ENCODE assay signal across 8 cellular contexts in the genomic region with DNA sequence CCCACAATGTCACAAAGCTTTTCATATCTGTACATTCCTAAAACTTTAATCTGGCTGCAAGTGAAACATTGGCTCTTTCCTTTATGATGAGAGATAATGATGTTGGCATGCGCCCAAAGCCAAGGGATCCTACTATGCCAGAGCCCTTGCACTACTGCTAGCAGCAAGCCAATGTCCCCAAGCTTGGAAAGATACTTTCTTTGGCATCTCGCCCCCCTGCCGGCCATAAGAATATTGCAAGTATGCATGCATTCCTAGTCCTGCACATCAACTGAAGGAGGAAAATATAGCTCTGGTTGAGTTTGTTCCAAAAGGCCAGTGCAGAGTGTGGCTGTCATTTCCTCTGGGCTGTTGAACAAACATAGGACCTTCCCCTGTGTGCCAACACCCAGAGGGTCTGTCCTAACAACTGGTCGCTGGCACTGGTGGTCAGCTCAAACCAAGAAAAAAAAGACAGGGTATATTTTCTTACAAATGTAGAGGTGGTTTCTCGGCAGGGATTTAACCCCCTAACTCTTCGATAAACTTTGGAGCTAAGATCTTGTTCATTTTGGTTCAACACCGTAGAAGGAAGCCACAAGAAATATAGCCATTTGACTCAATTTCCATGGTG. TPM values are rescaled to one million over a fixed set of nuclear protein-coding genes. Genes with fewer than 3 reads are reported as not detected.
DNase-seq lines count a peak whose midpoint lies in the region; ATAC-seq and TF ChIP-seq lines count a peak whose summit lies in the region.

No MANE protein-coding gene starts in this region.

- no peaks in the 10 kb centered on the region for H3K27me3 Mint-ChIP-seq in CD8-positive, alpha-beta T cell (ENCODE audit: low read depth)

- peak; percentile 34 for ATAC-seq in CD8-positive, alpha-beta T cell
- ATAC-seq in lower lobe of right lung (no peak), gastrocnemius medialis (no peak)

- no peaks in the 10 kb centered on the region for H3K9me3 Mint-ChIP-seq in CD8-positive, alpha-beta T cell

- peak in 4 of 7 experiments; percentile 21 to 44 (median 26) for DNase-seq in CD8-positive, alpha-beta T cell
- no peak for DNase-seq in GM20000 (ENCODE audit: low spot score)
- DNase-seq in RKO (ENCODE audit: low spot score), result peak; percentile 65
- peak; percentile 79 for DNase-seq in brain microvascular endothelial cell
- peak; percentile 53 for DNase-seq in lower lobe of right lung
- DNase-seq in KG1 (lab: John Stamatoyannopoulos, UW), result no peak
- no peak for DNase-seq in iPS-NIHi7 (ENCODE audit: extremely low spot score)
- DNase-seq in gastrocnemius medialis, result no peak

- peaks cover 74% of the 10 kb centered on the region for H3K36me3 Mint-ChIP-seq in CD8-positive, alpha-beta T cell

- peaks cover 5% of the 10 kb centered on the region for H3K4me1 Mint-ChIP-seq in CD8-positive, alpha-beta T cell (ENCODE audit: low read depth)

- no peak for TF ChIP-seq POLR2A in gastrocnemius medialis (IDR thresholded peaks at IDR 0.05)

- no peak overlapping the region for H3K27ac Mint-ChIP-seq in CD8-positive, alpha-beta T cell

- H3K9me3 ChIP-seq in CD8-positive, alpha-beta T cell (ENCODE audit: low read length), result no peaks in the 10 kb centered on the region
- H3K9me3 ChIP-seq in lower lobe of right lung, result no peaks in the 10 kb centered on the region
- H3K9me3 ChIP-seq in gastrocnemius medialis, result no peaks in the 10 kb centered on the region

- H3K4me1 ChIP-seq in CD8-positive, alpha-beta T cell (ENCODE audit: insufficient read depth, low read length), result no peaks in the 10 kb centered on the region
- H3K4me1 ChIP-seq in lower lobe of right lung (peaks cover 5% of the 10 kb centered on the region), gastrocnemius medialis (peaks cover 0 to 3% of the 10 kb centered on the region in 2 donors)

- TF ChIP-seq CTCF in CD8-positive, alpha-beta T cell (IDR thresholded peaks at IDR 0.05), result peak; percentile 40
- TF ChIP-seq CTCF in GM20000 (IDR thresholded peaks at IDR 0.05; ENCODE audit: extremely low read depth, missing control alignments) (peak; percentile 40), brain microvascular endothelial cell (IDR thresholded peaks at IDR 0.05; ENCODE audit: low read depth, low read length, missing control alignments) (peak; percentile 83), lower lobe of right lung (IDR thresholded peaks at IDR 0.05) (peak; percentile 55), gastrocnemius medialis (IDR thresholded peaks at IDR 0.05 in 4 of 5, conservative IDR thresholded peaks at IDR 0.05 in 1 of 5) (peak in 2 of 5 experiments; percentile 10 to 39)

- H3K4me3 ChIP-seq in CD8-positive, alpha-beta T cell (ENCODE audit: low read depth, low read length), result no peak overlapping the region
- H3K4me3 ChIP-seq in brain microvascular endothelial cell (ENCODE audit: low read depth, low read length) (no peak overlapping the region), lower lobe of right lung (no peak overlapping the region), gastrocnemius medialis (no peak overlapping the region)

- POLR2A ChIA-PET in CD8-positive, alpha-beta T cell (lab: Charles Lee), result interaction anchor here (0.7 kb wide), 1 partner anchor 18 kb away, joined by 3 read pairs; no protein-coding TSS in a partner anchor

- peaks cover 7% of the 10 kb centered on the region for H3K36me3 ChIP-seq in CD8-positive, alpha-beta T cell (ENCODE audit: insufficient read depth, low read length)
- H3K36me3 ChIP-seq in brain microvascular endothelial cell (replicated peaks) (no peaks in the 10 kb centered on the region), lower lobe of right lung (no peaks in the 10 kb centered on the region), gastrocnemius medialis (no peaks in the 10 kb centered on the region)

- H3K27me3 ChIP-seq in CD8-positive, alpha-beta T cell (ENCODE audit: insufficient read depth, low read length), result no peaks in the 10 kb centered on the region
- H3K27me3 ChIP-seq in brain microvascular endothelial cell (replicated peaks), result no peaks in the 10 kb centered on the region
- H3K27me3 ChIP-seq in lower lobe of right lung (ENCODE audit: low read depth), result no peaks in the 10 kb centered on the region
- H3K27me3 ChIP-seq in gastrocnemius medialis, result no peaks in the 10 kb centered on the region

- in situ Hi-C loops in brain microvascular endothelial cell (cut with HindIII; ENCODE audit: low pct_ligation_motif_present, low sequenced_read_pairs), result loop anchor here (10.0 kb wide), 1 partner anchor 149 kb away; no protein-coding TSS in a partner anchor
- in situ Hi-C loops in gastrocnemius medialis (cut with MboI; ENCODE audit: low sequenced_read_pairs in 4 of 4), result loop anchor here (5.0 to 10.0 kb wide), 3 partner anchors 139 to 256 kb away; partner anchors contain the start of gene PHLDB2 (in 1 of the 4)

- CTCF ChIA-PET in CD8-positive, alpha-beta T cell (lab: Charles Lee), result interaction anchor here (0.8 to 10.4 kb wide), 28 partner anchors 9 to 343 kb away, joined by 3 to 379 read pairs (median 5); partner anchors contain the start of genes ABHD10, TMPRSS7 and ZBED2

- no peak overlapping the region for H3K27ac ChIP-seq in CD8-positive, alpha-beta T cell (ENCODE audit: low read depth, low read length)
- H3K27ac ChIP-seq in brain microvascular endothelial cell (no peak overlapping the region), lower lobe of right lung (no peak overlapping the region), gastrocnemius medialis (no peak overlapping the region)

- intact Hi-C loops in CD8-positive, alpha-beta T cell (cut with DNase I, micrococcal nuclease), result loop anchor here in 1 of 2 experiments (1.0 to 10.0 kb wide), 3 partner anchors 23 to 149 kb away; no protein-coding TSS in a partner anchor
- intact Hi-C loops in lower lobe of right lung (cut with DNase I) (loop anchor here (10.0 kb wide), 1 partner anchor 249 kb away; no protein-coding TSS in a partner anchor), gastrocnemius medialis (cut with DNase I; ENCODE audit: low total_unique reads) (no loop called here)

- no peak overlapping the region for H3K4me3 Mint-ChIP-seq in CD8-positive, alpha-beta T cell

RNA-seq across cellular contexts. Expression of gene PLCXD2, which starts 41.5 kb away (rescaled TPM):
- total RNA-seq in CD8-positive, alpha-beta T cell, result 10 to 100 TPM; 52.6 to 52.8 TPM
- 8.0 TPM for total RNA-seq in lower lobe of right lung
- under 1 TPM; 0.07 to 0.23 (median 0.10) TPM for total RNA-seq in gastrocnemius medialis

Comparison
In these comparisons a context has a peak if more than half of its experiments do, and no peak if none do; other contexts are left out.
1. DNase-seq: peak in CD8-positive, alpha-beta T cell (4 of 7), RKO (single experiment), brain microvascular endothelial cell (single experiment) and lower lobe of right lung (single experiment); none in GM20000 (single experiment), KG1 (single experiment), iPS-NIHi7 (single experiment) and gastrocnemius medialis (0 of 2).